Comparison of ENCODE assay signal across 14 cellular contexts in genomic region chr2:241490444-241490760, GRCh38. TPM values are rescaled to one million over a fixed set of nuclear protein-coding genes. Genes with fewer than 3 reads are reported as not detected.
DNase-seq lines count a peak whose midpoint lies in the region; TF ChIP-seq lines count a peak whose summit lies in the region.
"Had no signal": no experiment of that assay in that cellular context is flagged by ENCODE, and none has a peak within 500 bp of the region (broad histone marks: within the 10 kb centered on the region; RNA-seq: fewer than 3 reads in every experiment).

No MANE protein-coding gene starts in this region.

- no peaks in the 10 kb centered on the region for H3K9me3 ChIP-seq in GM23248 (ENCODE audit: low read depth)
- H3K9me3 ChIP-seq in colonic mucosa = no peaks in the 10 kb centered on the region

- no peaks in the 10 kb centered on the region for H3K4me1 Mint-ChIP-seq in progenitor cell of endocrine pancreas (ENCODE audit: low read depth)

- H3K79me2 ChIP-seq in GM23248 (ENCODE audit: insufficient read depth) = no peaks in the 10 kb centered on the region

- H3F3A ChIP-seq in GM23248 (ENCODE audit: insufficient read depth) = no peaks in the 10 kb centered on the region

- no peaks in the 10 kb centered on the region for H3K27me3 Mint-ChIP-seq in progenitor cell of endocrine pancreas

- intact Hi-C loops in colonic mucosa (cut with DNase I) = no loop called here

- H3K27me3 ChIP-seq in GM23248 (replicated peaks; ENCODE audit: insufficient read depth) = no peaks in the 10 kb centered on the region
- no peaks in the 10 kb centered on the region for H3K27me3 ChIP-seq in colonic mucosa

- no peak overlapping the region for H3K4me3 ChIP-seq in GM23248
- no peak overlapping the region for H3K4me3 ChIP-seq in colonic mucosa

- H3K4me1 ChIP-seq in GM23248 (ENCODE audit: insufficient read depth) (no peaks in the 10 kb centered on the region), colonic mucosa (no peaks in the 10 kb centered on the region)

- no peak overlapping the region for H2AFZ ChIP-seq in GM23248

- WGBS in GM23248 (ENCODE audit: low coverage in 1 of 2, low lambda C conversion rate in 2 of 2, missing lambda C conversion rate in 2 of 2), 2 experiments = 75 to 89% methylated on average over 2 of the region's 2 CpGs

- H3K36me3 ChIP-seq in GM23248 (ENCODE audit: low read depth) = no peaks in the 10 kb centered on the region; the same call in 1 of the 2 replicates
- H3K36me3 ChIP-seq in colonic mucosa = peaks cover 12% of the 10 kb centered on the region

- no peak overlapping the region for H3K27ac ChIP-seq in GM23248
- H3K27ac ChIP-seq in colonic mucosa = no peak overlapping the region
- H3K27ac ChIP-seq: VCaP had no signal

- DNase-seq in GM23248 = peak; percentile 28
- peak; percentile 18 for DNase-seq in RPMI7951 (ENCODE audit: low read depth)
- DNase-seq in colonic mucosa = no peak
- no peak for DNase-seq in progenitor cell of endocrine pancreas (ENCODE audit: low spot score, unreplicated experiment)
- DNase-seq in H4 (ENCODE audit: low spot score) = no peak
- DNase-seq in NCI-H226 = no peak
- no peak for DNase-seq in islet precursor cell
- DNase-seq: activated effector memory CD4-positive, alpha-beta T cell treated with anti-CD3 and anti-CD28 coated beads, Interleukin-2, amount 50 U/mL, for 16 hours; amygdala; NCI-H1092; NCI-H2081 treated with DMSO at 0.1 percent for 48 hours; NCI-H526; stimulated activated CD4-positive, alpha-beta T cell treated with anti-CD3 and anti-CD28 coated beads, Interleukin-4, amount 100 ng/mL, for 1 hour had no signal

- H3K36me3 Mint-ChIP-seq in progenitor cell of endocrine pancreas (ENCODE audit: insufficient read depth) = peaks cover 10% of the 10 kb centered on the region

- H3K9ac ChIP-seq in GM23248 (no peak overlapping the region), colonic mucosa (ENCODE audit: low read depth in 2 of 2, low read length in 2 of 2) (peak overlapping the region; percentile 26 to 64)

- no peaks in the 10 kb centered on the region for H3K9me3 Mint-ChIP-seq in progenitor cell of endocrine pancreas (ENCODE audit: low read depth)

- no peak overlapping the region for H3K4me3 Mint-ChIP-seq in progenitor cell of endocrine pancreas (ENCODE audit: low read depth)

- TF ChIP-seq CTCF in colonic mucosa (IDR thresholded peaks at IDR 0.05) = no peak
- no peak for TF ChIP-seq CTCF in progenitor cell of endocrine pancreas (IDR thresholded peaks at IDR 0.05; ENCODE audit: unreplicated experiment)

- H4K20me1 ChIP-seq in GM23248 (ENCODE audit: insufficient read depth) = no peaks in the 10 kb centered on the region

- in situ Hi-C loops in GM23248 (cut with MboI) = no loop called here

- peak overlapping the region; percentile 4 for H3K27ac Mint-ChIP-seq in progenitor cell of endocrine pancreas

- H3K4me2 ChIP-seq in GM23248 (ENCODE audit: unreplicated experiment) = no peak overlapping the region

- H3K9me2 ChIP-seq in GM23248 (ENCODE audit: insufficient read depth) = no peaks in the 10 kb centered on the region

RNA-seq across cellular contexts. Expression of gene STK25, which starts 18.0 kb away (rescaled TPM):
- total RNA-seq in GM23248 (2014; rRNA removed; shearing (Covaris generic)) = 239 and 240 TPM in 2 replicates
- 120 and 121 TPM in 2 replicates for polyA plus RNA-seq in GM23248 (2016; fragmentation: Nextera tagmentation; extraction: Ambion mirVana)
- total RNA-seq in RPMI7951 (2014; rRNA removed; shearing (Covaris generic)) = 158 and 188 TPM in 2 replicates
- 100 to 1,000 TPM in 1 of 2 donors, 10 to 100 TPM in 1; 87.8 to 144 TPM for total RNA-seq in colonic mucosa
- total RNA-seq in progenitor cell of endocrine pancreas = 217 and 226 TPM in 2 replicates
- total RNA-seq in H4 (2014; rRNA removed; shearing (Covaris generic)) = 117 and 153 TPM in 2 replicates

Comparison
In these comparisons a context has a peak if more than half of its experiments do, and no peak if none do; other contexts are left out.
1. DNase-seq: peak in GM23248 (single experiment) and RPMI7951 (single experiment); none in colonic mucosa (single experiment), progenitor cell of endocrine pancreas (single experiment), H4 (single experiment), NCI-H226 (single experiment) and islet precursor cell (single experiment).